1 cellular context compared by ENCODE assay signal in genomic region chr17:41499714-41500113, GRCh38.
TF ChIP-seq lines count a peak whose summit lies in the region.

No MANE protein-coding gene starts in this region.

TF ChIP-seq in HCT116, 20 proteins besides CTCF, POLR2A, EP300 and RAD21:
- TF ChIP-seq EZH2phosphoT487 (IDR thresholded peaks at IDR 0.05; ENCODE audit: borderline replicate concordance) (no peak), ZFX (IDR thresholded peaks at IDR 0.05) (no peak), YY1 (IDR thresholded peaks at IDR 0.05; ENCODE audit: extremely low read depth, insufficient replicate concordance, low read depth, low read length) (no peak), ELF1 (IDR thresholded peaks at IDR 0.05; ENCODE audit: borderline replicate concordance, low read depth) (no peak), ZNF274 (IDR thresholded peaks at IDR 0.05; ENCODE audit: low read depth, low read length) (no peak), CBX3 (IDR thresholded peaks at IDR 0.05; ENCODE audit: low read depth) (no peak), JUND (IDR thresholded peaks at IDR 0.05) (no peak), SRF (IDR thresholded peaks at IDR 0.05; ENCODE audit: low read depth) (no peak), SIN3A (IDR thresholded peaks at IDR 0.05; ENCODE audit: low read depth) (no peak), SP1 (IDR thresholded peaks at IDR 0.05; ENCODE audit: low read depth) (no peak), EGR1 (IDR thresholded peaks at IDR 0.05; ENCODE audit: low read depth) (no peak), FOSL1 (IDR thresholded peaks at IDR 0.05; ENCODE audit: low read depth) (no peak), CEBPB (IDR thresholded peaks at IDR 0.05; ENCODE audit: low read depth) (no peak), EZH2 (IDR thresholded peaks at IDR 0.05) (no peak), POLR2AphosphoS5 (IDR thresholded peaks at IDR 0.05; ENCODE audit: low read depth, low read length) (no peak)
- TF ChIP-seq, protein P1, sequence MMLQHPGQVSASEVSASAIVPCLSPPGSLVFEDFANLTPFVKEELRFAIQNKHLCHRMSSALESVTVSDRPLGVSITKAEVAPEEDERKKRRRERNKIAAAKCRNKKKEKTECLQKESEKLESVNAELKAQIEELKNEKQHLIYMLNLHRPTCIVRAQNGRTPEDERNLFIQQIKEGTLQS (IDR thresholded peaks at IDR 0.05): no peak
